In the genomic region with DNA sequence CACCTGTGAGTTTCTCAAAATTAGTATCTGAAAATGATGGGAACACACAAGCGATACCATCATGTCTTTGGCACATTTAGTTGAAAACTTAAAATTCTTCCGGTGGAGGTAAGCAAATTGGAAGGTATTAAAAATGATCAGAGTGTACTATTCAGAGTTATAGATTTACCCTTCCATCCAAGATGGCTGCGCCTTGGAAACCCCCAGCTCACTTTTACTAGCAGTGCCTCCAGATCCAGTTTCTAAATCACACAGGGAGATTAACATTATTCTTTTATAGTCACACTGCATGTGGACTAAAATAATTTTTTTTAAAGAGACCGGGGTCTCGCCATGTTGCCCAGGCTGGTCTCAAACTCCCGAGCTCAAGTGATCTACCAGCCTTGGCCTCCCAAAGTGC, we compare ENCODE assay signal across 21 cellular contexts. TPM values are rescaled to one million over a fixed set of nuclear protein-coding genes. Genes with fewer than 3 reads are reported as not detected.
DNase-seq lines count a peak whose midpoint lies in the region; ATAC-seq and TF ChIP-seq lines count a peak whose summit lies in the region.
"Had no signal": no experiment of that assay in that cellular context is flagged by ENCODE, and none has a peak within 500 bp of the region (broad histone marks: within the 10 kb centered on the region; RNA-seq: fewer than 3 reads in every experiment).

No MANE protein-coding gene starts in this region.

- no peaks in the 10 kb centered on the region for H3K27me3 Mint-ChIP-seq in activated CD8-positive, alpha-beta T cell treated with anti-CD3 and anti-CD28 coated beads, Interleukin-2, amount 10 ng/mL, durations not matched to agents 7 days and 5 days (ENCODE audit: low read depth)
- H3K27me3 Mint-ChIP-seq in progenitor cell of endocrine pancreas: no peaks in the 10 kb centered on the region
- H3K27me3 Mint-ChIP-seq: memory B cell, type B pancreatic cell had no signal

- CTCF ChIA-PET in activated CD8-positive, alpha-beta T cell treated with anti-CD3 and anti-CD28 coated beads, Interleukin-2, amount 10 ng/mL, durations not matched to agents 7 days and 5 days (lab: Charles Lee): interaction anchor here (6.9 kb wide), 1 partner anchor 49 kb away, joined by 40 read pairs; no protein-coding TSS in a partner anchor

- TF ChIP-seq CTCF in GM12865 (IDR thresholded peaks at IDR 0.05; ENCODE audit: insufficient read depth, low read depth, low read length, missing control alignments) (no peak), foreskin keratinocyte (conservative IDR thresholded peaks at IDR 0.05) (no peak), progenitor cell of endocrine pancreas (IDR thresholded peaks at IDR 0.05; ENCODE audit: unreplicated experiment) (no peak)

- DNase-seq in activated naive CD4-positive, alpha-beta T cell treated with Interleukin-2 at 50 U/mL for 16 hours: peak; percentile 33
- DNase-seq in activated naive CD4-positive, alpha-beta T cell treated with anti-CD3 and anti-CD28 coated beads, Interleukin-2, amount 50 U/mL, for 16 hours: no peak
- DNase-seq in GM12865 (ENCODE audit: low read depth): peak; percentile 33
- DNase-seq in activated CD8-positive, alpha-beta T cell treated with anti-CD3 and anti-CD28 coated beads, Interleukin-2, amount 10 ng/mL, durations not matched to agents 7 days and 5 days: no peak
- no peak for DNase-seq in foreskin keratinocyte
- DNase-seq in NCI-H345 treated with DMSO at 0.1 percent for 48 hours (lab: John Stamatoyannopoulos, UW; ENCODE audit: unreplicated experiment): no peak
- no peak for DNase-seq in progenitor cell of endocrine pancreas (ENCODE audit: low spot score, unreplicated experiment)
- DNase-seq: activated effector memory CD4-positive, alpha-beta T cell treated with anti-CD3 and anti-CD28 coated beads, Interleukin-2, amount 50 U/mL, for 16 hours; DMS79 treated with DMSO at 0.1 percent for 48 hours; effector CD8-positive, alpha-beta T cell; esophagus squamous epithelium; KBM-7; kidney glomerular epithelial cell; NCI-H1436 treated with DMSO at 0.1 percent for 48 hours; NCI-H526; pancreas had no signal

- H3K27ac ChIP-seq in foreskin keratinocyte: peak overlapping the region; percentile 93

- no peaks in the 10 kb centered on the region for H3K27me3 ChIP-seq in foreskin keratinocyte
- H3K27me3 ChIP-seq: esophagus squamous epithelium, pancreas had no signal

- no peak for ATAC-seq in activated CD8-positive, alpha-beta T cell treated with anti-CD3 and anti-CD28 coated beads, Interleukin-2, amount 10 ng/mL, durations not matched to agents 7 days and 5 days
- ATAC-seq in foreskin keratinocyte: no peak
- ATAC-seq in GM19035 (IDR thresholded peaks at IDR 0.05; ENCODE audit: unreplicated experiment): no peak
- ATAC-seq: pancreas, Right ventricle myocardium inferior, sciatic nerve had no signal

- no peak overlapping the region for H3K4me3 ChIP-seq in GM12865 (ENCODE audit: low read depth, low read length)
- H3K4me3 ChIP-seq: esophagus squamous epithelium, pancreas had no signal

- H3K4me3 Mint-ChIP-seq in activated CD8-positive, alpha-beta T cell treated with anti-CD3 and anti-CD28 coated beads, Interleukin-2, amount 10 ng/mL, durations not matched to agents 7 days and 5 days: no peak overlapping the region
- no peak overlapping the region for H3K4me3 Mint-ChIP-seq in progenitor cell of endocrine pancreas (ENCODE audit: low read depth)
- H3K4me3 Mint-ChIP-seq: memory B cell, type B pancreatic cell had no signal

- H3K27ac Mint-ChIP-seq in activated CD8-positive, alpha-beta T cell treated with anti-CD3 and anti-CD28 coated beads, Interleukin-2, amount 10 ng/mL, durations not matched to agents 7 days and 5 days: peak overlapping the region; percentile 44
- no peak overlapping the region for H3K27ac Mint-ChIP-seq in progenitor cell of endocrine pancreas
- H3K27ac Mint-ChIP-seq: memory B cell, type B pancreatic cell had no signal

- no peaks in the 10 kb centered on the region for H3K9me3 Mint-ChIP-seq in activated CD8-positive, alpha-beta T cell treated with anti-CD3 and anti-CD28 coated beads, Interleukin-2, amount 10 ng/mL, durations not matched to agents 7 days and 5 days (ENCODE audit: insufficient read depth)
- no peaks in the 10 kb centered on the region for H3K9me3 Mint-ChIP-seq in progenitor cell of endocrine pancreas (ENCODE audit: low read depth)
- H3K9me3 Mint-ChIP-seq: memory B cell, type B pancreatic cell had no signal

- H3K4me1 ChIP-seq in foreskin keratinocyte: peaks cover 10% of the 10 kb centered on the region

- POLR2A ChIA-PET in activated CD8-positive, alpha-beta T cell treated with anti-CD3 and anti-CD28 coated beads, Interleukin-2, amount 10 ng/mL, durations not matched to agents 7 days and 5 days (lab: Charles Lee): interaction anchor here (1.2 kb wide), 1 partner anchor 49 kb away, joined by 4 read pairs; no protein-coding TSS in a partner anchor

- peaks cover 46% of the 10 kb centered on the region for H3K36me3 Mint-ChIP-seq in activated CD8-positive, alpha-beta T cell treated with anti-CD3 and anti-CD28 coated beads, Interleukin-2, amount 10 ng/mL, durations not matched to agents 7 days and 5 days (ENCODE audit: low read depth)
- H3K36me3 Mint-ChIP-seq in progenitor cell of endocrine pancreas (ENCODE audit: insufficient read depth): peaks cover 6% of the 10 kb centered on the region
- H3K36me3 Mint-ChIP-seq: memory B cell, type B pancreatic cell had no signal

- H3K4me1 Mint-ChIP-seq in activated CD8-positive, alpha-beta T cell treated with anti-CD3 and anti-CD28 coated beads, Interleukin-2, amount 10 ng/mL, durations not matched to agents 7 days and 5 days (ENCODE audit: low read depth): peaks cover 60% of the 10 kb centered on the region
- H3K4me1 Mint-ChIP-seq in progenitor cell of endocrine pancreas (ENCODE audit: low read depth): peaks cover 8% of the 10 kb centered on the region

RNA-seq across cellular contexts. Expression of gene PITPNC1, which starts 15.0 kb away (rescaled TPM):
- 10 to 100 TPM; 74.0 to 76.5 TPM for total RNA-seq in activated CD8-positive, alpha-beta T cell treated with anti-CD3 and anti-CD28 coated beads, Interleukin-2, amount 10 ng/mL, durations not matched to agents 7 days and 5 days
- total RNA-seq in foreskin keratinocyte (58.4 and 64.8 TPM in 2 replicates), progenitor cell of endocrine pancreas (38.4 and 53.2 TPM in 2 replicates)
- 56.4 and 57.3 TPM in 2 replicates for polyA plus RNA-seq in foreskin keratinocyte

RNA-seq across cellular contexts. Expression of gene PSMD12, which starts 25.7 kb away (rescaled TPM):
- total RNA-seq in activated CD8-positive, alpha-beta T cell treated with anti-CD3 and anti-CD28 coated beads, Interleukin-2, amount 10 ng/mL, durations not matched to agents 7 days and 5 days: 10 to 100 TPM; 49.4 to 53.9 TPM
- 55.1 and 66.5 TPM in 2 replicates for total RNA-seq in foreskin keratinocyte
- 39.9 and 50.6 TPM in 2 replicates for polyA plus RNA-seq in foreskin keratinocyte
- 47.8 and 48.6 TPM in 2 replicates for total RNA-seq in progenitor cell of endocrine pancreas

Comparison
In these comparisons a context has a peak if more than half of its experiments do, and no peak if none do; other contexts are left out.
1. DNase-seq: peak in activated naive CD4-positive, alpha-beta T cell treated with Interleukin-2 at 50 U/mL for 16 hours (single experiment) and GM12865 (single experiment); none in activated naive CD4-positive, alpha-beta T cell treated with anti-CD3 and anti-CD28 coated beads, Interleukin-2, amount 50 U/mL, for 16 hours (single experiment), activated CD8-positive, alpha-beta T cell treated with anti-CD3 and anti-CD28 coated beads, Interleukin-2, amount 10 ng/mL, durations not matched to agents 7 days and 5 days (single experiment), foreskin keratinocyte (0 of 2), NCI-H345 treated with DMSO at 0.1 percent for 48 hours (single experiment) and progenitor cell of endocrine pancreas (single experiment).